1 cellular context compared by ENCODE assay signal in the genomic region with DNA sequence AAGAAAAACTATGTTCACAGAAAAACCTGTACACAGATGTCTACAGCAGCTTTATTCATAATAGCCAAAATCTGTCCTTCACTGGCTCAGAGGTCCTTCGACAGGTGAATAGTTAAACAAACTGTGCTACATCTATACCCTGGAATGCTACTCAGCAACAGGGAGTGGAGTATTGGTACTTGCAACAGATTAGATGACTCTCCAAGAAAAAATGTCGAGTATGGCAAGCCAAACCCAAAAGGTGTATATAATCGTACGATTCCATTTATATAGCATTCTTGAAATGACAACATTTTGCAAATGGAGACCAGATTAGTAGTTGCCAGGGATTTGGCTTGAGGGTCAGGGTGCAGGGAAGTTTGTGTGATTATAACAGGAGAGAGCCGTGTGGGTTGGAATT.
TF ChIP-seq lines count a peak whose summit lies in the region.

No MANE protein-coding gene starts in this region.

TF ChIP-seq in A549, 52 proteins besides CTCF, POLR2A, EP300 and RAD21 (continued from another document):
- no peak for TF ChIP-seq REST (IDR thresholded peaks at IDR 0.05)
